Comparison of ENCODE assay signal across 29 cellular contexts in the genomic region with DNA sequence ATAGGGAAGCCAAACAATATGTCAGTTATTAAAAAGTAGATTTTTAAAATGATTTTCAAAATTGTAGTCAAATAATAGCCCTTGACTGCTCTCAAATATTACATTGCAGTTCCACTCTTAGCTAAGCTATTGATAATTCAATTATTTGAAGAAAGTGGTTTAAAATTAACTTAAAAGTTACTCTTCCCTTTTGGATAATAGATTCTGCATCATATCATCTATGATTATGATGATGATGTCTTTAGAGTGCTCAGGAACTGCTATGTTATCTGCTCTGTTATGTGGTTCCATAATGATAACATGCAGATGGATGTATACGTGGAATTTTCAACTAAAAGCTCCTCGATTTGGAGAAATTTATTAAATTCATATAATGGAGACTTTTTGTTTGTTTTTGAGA.
DNase-seq lines count a peak whose midpoint lies in the region; ATAC-seq and TF ChIP-seq lines count a peak whose summit lies in the region.
"Had no signal": no experiment of that assay in that cellular context is flagged by ENCODE, and none has a peak within 500 bp of the region (broad histone marks: within the 10 kb centered on the region; RNA-seq: fewer than 3 reads in every experiment).

No MANE protein-coding gene starts in this region.

- H3F3A ChIP-seq in SK-N-SH (replicated peaks; ENCODE audit: insufficient read depth) = no peaks in the 10 kb centered on the region

- WGBS in SK-N-SH (ENCODE audit: low lambda C conversion rate) = 33% methylated on average over 2 of the region's 2 CpGs

- POLR2A ChIA-PET in SK-N-SH (lab: Yijun Ruan, JAX) = interaction anchor here (0.6 to 2.6 kb wide), 2 partner anchors 81 to 110 kb away, joined by 3 to 14 read pairs; a partner anchor contains a TSS

- H3K27me3 ChIP-seq in SK-N-SH (ENCODE audit: insufficient read depth) = no peaks in the 10 kb centered on the region
- H3K27me3 ChIP-seq: BE2C; BLaER1; BLaER1 treated with 17β-estradiol and CSF1 and Interleukin-3, amounts not matched to agents 10 nM and 100 nM had no signal

- H4K20me1 ChIP-seq in SK-N-SH (ENCODE audit: insufficient read depth) = no peaks in the 10 kb centered on the region
- H4K20me1 ChIP-seq: BLaER1; BLaER1 treated with 17β-estradiol and CSF1 and Interleukin-3, amounts not matched to agents 10 nM and 100 nM had no signal

- peaks cover 0 to 43% of the 10 kb centered on the region in 2 experiments; a peak in 2 of 4 replicates for H3K4me1 ChIP-seq in SK-N-SH (ENCODE audit: control insufficient read depth in 1 of 2, insufficient read depth in 2 of 2, low read depth in 1 of 2, low read length in 1 of 2)
- H3K4me1 ChIP-seq: A549; BLaER1; BLaER1 treated with 17β-estradiol and CSF1 and Interleukin-3, amounts not matched to agents 10 nM and 100 nM; Caco-2 had no signal

- peak; percentile 45; the same call in 1 of the 3 replicates for ATAC-seq in SK-N-SH treated with all-trans-retinoic acid at 6 μM for 48 hours
- no peak for ATAC-seq in HG02970 (IDR thresholded peaks at IDR 0.05; ENCODE audit: low FRiP score, unreplicated experiment)
- ATAC-seq: A549; CD8-positive, alpha-beta T cell had no signal

- H3K9me3 ChIP-seq in SK-N-SH = no peaks in the 10 kb centered on the region
- H3K9me3 ChIP-seq: A549; BE2C; BLaER1; BLaER1 treated with 17β-estradiol and CSF1 and Interleukin-3, amounts not matched to agents 10 nM and 100 nM; Caco-2 had no signal

- TF ChIP-seq EP300 in SK-N-SH (IDR thresholded peaks at IDR 0.05; ENCODE audit: borderline replicate concordance in 1 of 2, low read depth in 1 of 2, low read length in 1 of 2) = peak; percentile 37 to 96; a peak in 3 of 4 replicates

- H3K36me3 ChIP-seq in SK-N-SH (replicated peaks in 1 of 2; ENCODE audit: control insufficient read depth in 1 of 2, insufficient read depth in 2 of 2, low read length in 1 of 2) = no peaks in the 10 kb centered on the region
- H3K36me3 ChIP-seq: BE2C; BLaER1; BLaER1 treated with 17β-estradiol and CSF1 and Interleukin-3, amounts not matched to agents 10 nM and 100 nM had no signal

- no peaks in the 10 kb centered on the region for H3K79me2 ChIP-seq in SK-N-SH (ENCODE audit: insufficient read depth)

- no peak overlapping the region for H3K4me2 ChIP-seq in SK-N-SH
- H3K4me2 ChIP-seq: A549; BLaER1; BLaER1 treated with 17β-estradiol and CSF1 and Interleukin-3, amounts not matched to agents 10 nM and 100 nM had no signal

- no peak overlapping the region for H3K9ac ChIP-seq in SK-N-SH
- H3K9ac ChIP-seq: BLaER1; BLaER1 treated with 17β-estradiol and CSF1 and Interleukin-3, amounts not matched to agents 10 nM and 100 nM had no signal

- CTCF ChIA-PET in SK-N-SH (lab: Yijun Ruan, JAX) = interaction anchor here (0.9 to 1.3 kb wide), 2 partner anchors 67 to 78 kb away, joined by 3 to 4 read pairs; no protein-coding TSS in a partner anchor

- no peak overlapping the region for H2AFZ ChIP-seq in SK-N-SH (ENCODE audit: low read depth)

- no peak for TF ChIP-seq CTCF in SK-N-SH (IDR thresholded peaks at IDR 0.05)

- H3K27ac ChIP-seq in SK-N-SH (ENCODE audit: low read depth in 2 of 2, low read length in 1 of 2) = peak overlapping the region in 1 of 2 experiments; percentile 89; a peak in 2 of 4 replicates
- H3K27ac ChIP-seq: 22Rv1; A549; BLaER1; BLaER1 treated with 17β-estradiol and CSF1 and Interleukin-3, amounts not matched to agents 10 nM and 100 nM; C4-2B had no signal

- H3K4me3 ChIP-seq in SK-N-SH (ENCODE audit: low read depth in 2 of 2, low read length in 1 of 2) = no peak overlapping the region
- H3K4me3 ChIP-seq: A549; BLaER1; BLaER1 treated with 17β-estradiol and CSF1 and Interleukin-3, amounts not matched to agents 10 nM and 100 nM had no signal

- H3K9me2 ChIP-seq in SK-N-SH = no peaks in the 10 kb centered on the region

- peak; percentile 50 for DNase-seq in SK-N-SH
- DNase-seq in glomerular visceral epithelial cell (ENCODE audit: extremely low spot score) = no peak
- DNase-seq: 8988T; ACHN; AML-193; BE2C; C1 segment of cervical spinal cord; Caco-2; Calu3; CD4-positive, alpha-beta memory T cell; CD4-positive, alpha-beta T cell; CD4-positive, CD25-positive, alpha-beta regulatory T cell; CD8-positive, alpha-beta memory T cell; CD8-positive, alpha-beta T cell; COR-L47; DMS 273 treated with DMSO at 0.1 percent for 48 hours; DMS153; DMS53; DMS79; DMS79 treated with DMSO at 0.1 percent for 48 hours; DND-41; EL had no signal

- TF ChIP-seq RAD21 in SK-N-SH (IDR thresholded peaks at IDR 0.05; ENCODE audit: low read length) = no peak

TF ChIP-seq in SK-N-SH, 30 proteins besides CTCF, POLR2A, EP300 and RAD21 (continues in another document):
- TF ChIP-seq RXRA (IDR thresholded peaks at IDR 0.05; ENCODE audit: borderline replicate concordance, low read depth) = no peak
- no peak; the same call in 1 of the 2 replicates for TF ChIP-seq FOXM1 (IDR thresholded peaks at IDR 0.05; ENCODE audit: low read depth)
- peak; percentile 82 for TF ChIP-seq CHD2 (IDR thresholded peaks at IDR 0.05; ENCODE audit: low read length, partially characterized antibody)
- TF ChIP-seq, protein P1, sequence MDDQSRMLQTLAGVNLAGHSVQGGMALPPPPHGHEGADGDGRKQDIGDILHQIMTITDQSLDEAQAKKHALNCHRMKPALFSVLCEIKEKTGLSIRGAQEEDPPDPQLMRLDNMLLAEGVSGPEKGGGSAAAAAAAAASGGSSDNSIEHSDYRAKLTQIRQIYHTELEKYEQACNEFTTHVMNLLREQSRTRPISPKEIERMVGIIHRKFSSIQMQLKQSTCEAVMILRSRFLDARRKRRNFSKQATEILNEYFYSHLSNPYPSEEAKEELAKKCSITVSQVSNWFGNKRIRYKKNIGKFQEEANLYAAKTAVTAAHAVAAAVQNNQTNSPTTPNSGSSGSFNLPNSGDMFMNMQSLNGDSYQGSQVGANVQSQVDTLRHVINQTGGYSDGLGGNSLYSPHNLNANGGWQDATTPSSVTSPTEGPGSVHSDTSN (IDR thresholded peaks at IDR 0.05) = peak; percentile 6; the same call in 1 of the 2 replicates
- TF ChIP-seq POLR2AphosphoS5 (IDR thresholded peaks at IDR 0.05; ENCODE audit: low read depth, low read length) = peak; percentile 28; the same call in 1 of the 2 replicates
- TF ChIP-seq EZH2phosphoT487 (IDR thresholded peaks at IDR 0.05; ENCODE audit: borderline replicate concordance, low read depth) = no peak
- TF ChIP-seq NFIC (IDR thresholded peaks at IDR 0.05; ENCODE audit: borderline replicate concordance) = no peak
- TF ChIP-seq GATA2 (CRISPR knock-in tag; IDR thresholded peaks at IDR 0.05) = peak; percentile 53; the same call in 1 of the 2 replicates
- TF ChIP-seq, protein P2, sequence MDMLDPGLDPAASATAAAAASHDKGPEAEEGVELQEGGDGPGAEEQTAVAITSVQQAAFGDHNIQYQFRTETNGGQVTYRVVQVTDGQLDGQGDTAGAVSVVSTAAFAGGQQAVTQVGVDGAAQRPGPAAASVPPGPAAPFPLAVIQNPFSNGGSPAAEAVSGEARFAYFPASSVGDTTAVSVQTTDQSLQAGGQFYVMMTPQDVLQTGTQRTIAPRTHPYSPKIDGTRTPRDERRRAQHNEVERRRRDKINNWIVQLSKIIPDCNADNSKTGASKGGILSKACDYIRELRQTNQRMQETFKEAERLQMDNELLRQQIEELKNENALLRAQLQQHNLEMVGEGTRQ (IDR thresholded peaks at IDR 0.05; ENCODE audit: borderline replicate concordance, low read depth, low read length) = no peak

TF ChIP-seq in SK-N-SH treated with all-trans-retinoic acid at 6 μM for 48 hours, 23 proteins besides CTCF, POLR2A, EP300 and RAD21 (continues in another document):
- TF ChIP-seq ZFP30 (CRISPR knock-in tag; IDR thresholded peaks at IDR 0.05) (no peak), TCF4 (CRISPR knock-in tag; IDR thresholded peaks at IDR 0.05; ENCODE audit: borderline replicate concordance) (peak; percentile 99), ZNF565 (CRISPR knock-in tag; conservative IDR thresholded peaks at IDR 0.05; ENCODE audit: low read depth) (peak; percentile 93), GLIS3 (CRISPR knock-in tag; IDR thresholded peaks at IDR 0.05) (peak; percentile 98), ZNF8 (CRISPR knock-in tag; IDR thresholded peaks at IDR 0.05) (peak; percentile 76; the same call in 1 of the 2 replicates), PPARA (CRISPR knock-in tag; IDR thresholded peaks at IDR 0.05; ENCODE audit: borderline replicate concordance) (no peak), ISL1 (CRISPR knock-in tag; IDR thresholded peaks at IDR 0.05) (peak; percentile 100), ESRRG (CRISPR knock-in tag; IDR thresholded peaks at IDR 0.05) (peak; percentile 99), ARNTL (CRISPR knock-in tag; IDR thresholded peaks at IDR 0.05; ENCODE audit: borderline replicate concordance, low read depth) (no peak), TOX (CRISPR knock-in tag; IDR thresholded peaks at IDR 0.05; ENCODE audit: borderline replicate concordance) (no peak)
- TF ChIP-seq, protein P3, sequence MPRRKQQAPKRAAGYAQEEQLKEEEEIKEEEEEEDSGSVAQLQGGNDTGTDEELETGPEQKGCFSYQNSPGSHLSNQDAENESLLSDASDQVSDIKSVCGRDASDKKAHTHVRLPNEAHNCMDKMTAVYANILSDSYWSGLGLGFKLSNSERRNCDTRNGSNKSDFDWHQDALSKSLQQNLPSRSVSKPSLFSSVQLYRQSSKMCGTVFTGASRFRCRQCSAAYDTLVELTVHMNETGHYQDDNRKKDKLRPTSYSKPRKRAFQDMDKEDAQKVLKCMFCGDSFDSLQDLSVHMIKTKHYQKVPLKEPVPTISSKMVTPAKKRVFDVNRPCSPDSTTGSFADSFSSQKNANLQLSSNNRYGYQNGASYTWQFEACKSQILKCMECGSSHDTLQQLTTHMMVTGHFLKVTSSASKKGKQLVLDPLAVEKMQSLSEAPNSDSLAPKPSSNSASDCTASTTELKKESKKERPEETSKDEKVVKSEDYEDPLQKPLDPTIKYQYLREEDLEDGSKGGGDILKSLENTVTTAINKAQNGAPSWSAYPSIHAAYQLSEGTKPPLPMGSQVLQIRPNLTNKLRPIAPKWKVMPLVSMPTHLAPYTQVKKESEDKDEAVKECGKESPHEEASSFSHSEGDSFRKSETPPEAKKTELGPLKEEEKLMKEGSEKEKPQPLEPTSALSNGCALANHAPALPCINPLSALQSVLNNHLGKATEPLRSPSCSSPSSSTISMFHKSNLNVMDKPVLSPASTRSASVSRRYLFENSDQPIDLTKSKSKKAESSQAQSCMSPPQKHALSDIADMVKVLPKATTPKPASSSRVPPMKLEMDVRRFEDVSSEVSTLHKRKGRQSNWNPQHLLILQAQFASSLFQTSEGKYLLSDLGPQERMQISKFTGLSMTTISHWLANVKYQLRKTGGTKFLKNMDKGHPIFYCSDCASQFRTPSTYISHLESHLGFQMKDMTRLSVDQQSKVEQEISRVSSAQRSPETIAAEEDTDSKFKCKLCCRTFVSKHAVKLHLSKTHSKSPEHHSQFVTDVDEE (CRISPR knock-in tag; IDR thresholded peaks at IDR 0.05) = peak; percentile 98
